ENCODE assay signal across 18 cellular contexts in the genomic region with DNA sequence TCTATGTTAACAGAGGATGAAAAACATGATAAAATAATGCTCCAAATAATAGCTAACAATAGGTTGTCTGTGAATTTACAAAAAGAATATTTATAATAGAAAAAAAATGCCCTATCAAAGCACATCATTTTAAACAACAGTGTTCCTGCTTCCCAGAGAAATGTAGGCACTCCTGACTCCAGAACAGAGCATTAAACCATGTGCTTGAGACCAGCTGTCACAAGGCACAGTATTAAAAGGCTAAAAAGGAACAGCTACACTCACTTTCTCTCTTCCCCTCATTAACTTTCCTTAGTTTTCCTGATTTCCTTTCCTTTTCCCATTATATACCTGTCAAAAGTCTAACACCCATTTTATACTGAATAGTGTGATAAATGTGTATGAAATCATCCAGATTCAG.
"Had no signal": no experiment of that assay in that cellular context is flagged by ENCODE, and none has a peak within 500 bp of the region (broad histone marks: within the 10 kb centered on the region; RNA-seq: fewer than 3 reads in every experiment).

No MANE protein-coding gene starts in this region.

- H3K27ac ChIP-seq: prostate gland had no signal

- H3K4me1 ChIP-seq: prostate gland had no signal

- H3K4me3 ChIP-seq: adrenal gland, coronary artery, gastroesophageal sphincter, lung, prostate gland, stomach, thyroid gland had no signal

- ATAC-seq: gastroesophageal sphincter; naive thymus-derived CD8-positive, alpha-beta T cell; sciatic nerve had no signal

- DNase-seq: activated CD4-positive, alpha-beta memory T cell treated with anti-CD3 and anti-CD28 coated beads for 36 hours; activated CD4-positive, alpha-beta T cell treated with anti-CD3 and anti-CD28 coated beads for 1 hour; activated CD8-positive, alpha-beta memory T cell treated with anti-CD3 and anti-CD28 coated beads, Interleukin-2, amount 50 U/mL, for 4 hours; activated naive CD4-positive, alpha-beta T cell treated with anti-CD3 and anti-CD28 coated beads for 36 hours; adrenal gland; central memory CD4-positive, alpha-beta T cell; effector CD4-positive, alpha-beta T cell; kidney; naive thymus-derived CD8-positive, alpha-beta T cell; stimulated activated CD4-positive, alpha-beta T cell treated with anti-CD3 and anti-CD28 coated beads, Interleukin-12 subunit alpha, Interleukin-12 subunit beta, amount 100 ng/mL, for 4 hours; stomach; T-helper 9 cell; thyroid gland had no signal

- H3K27me3 ChIP-seq: adrenal gland, gastroesophageal sphincter, stomach, thyroid gland had no signal

- H3K36me3 ChIP-seq: adrenal gland, gastroesophageal sphincter, prostate gland, stomach, thyroid gland had no signal

- H3K9me3 ChIP-seq: adrenal gland, gastroesophageal sphincter, prostate gland, stomach, thyroid gland had no signal
